ENCODE assay signal across 11 cellular contexts in genomic region chr1:46991083-46991923, GRCh38. TPM values are rescaled to one million over a fixed set of nuclear protein-coding genes. Genes with fewer than 3 reads are reported as not detected.
DNase-seq lines count a peak whose midpoint lies in the region; ATAC-seq and TF ChIP-seq lines count a peak whose summit lies in the region.
"Had no signal": no experiment of that assay in that cellular context is flagged by ENCODE, and none has a peak within 500 bp of the region (broad histone marks: within the 10 kb centered on the region; RNA-seq: fewer than 3 reads in every experiment).

No MANE protein-coding gene starts in this region.

- WGBS in right lobe of liver (ENCODE audit: insufficient coverage, low coverage, low lambda C conversion rate, missing lambda C conversion rate) = 36% methylated on average over 12 of the region's 13 CpGs

- TF ChIP-seq POLR2A in right lobe of liver (IDR thresholded peaks at IDR 0.05) = no peak

- H3K9ac ChIP-seq in MM.1S (ENCODE audit: low read length) = no peak overlapping the region
- H3K9ac ChIP-seq in adipocyte (ENCODE audit: low read length) = no peak overlapping the region

- no peak overlapping the region for H3K4me2 ChIP-seq in MM.1S (ENCODE audit: low read depth, low read length)

- no peaks in the 10 kb centered on the region for H4K20me1 ChIP-seq in MM.1S (ENCODE audit: insufficient read depth, low read length)

- no peak overlapping the region for H2AFZ ChIP-seq in MM.1S (ENCODE audit: low read length)

- peak; percentile 87 for DNase-seq in DMS53 (lab: John Stamatoyannopoulos, UW)
- peak; percentile 18 for DNase-seq in MM.1S
- DNase-seq in adipocyte (ENCODE audit: low read depth) = peak; percentile 1
- DNase-seq in right lobe of liver = no peak
- DNase-seq in islet precursor cell = no peak
- no peak for DNase-seq in amygdala (lab: John Stamatoyannopoulos, UW)
- DNase-seq in occipital lobe (lab: John Stamatoyannopoulos, UW) = no peak
- DNase-seq: activated CD8-positive, alpha-beta T cell treated with anti-CD3 and anti-CD28 coated beads, Interleukin-2, amount 10 ng/mL, durations not matched to agents 7 days and 5 days; effector CD8-positive, alpha-beta T cell; NCI-H226 had no signal

- no peaks in the 10 kb centered on the region for H3F3A ChIP-seq in MM.1S (ENCODE audit: insufficient read depth, low read length)

- H3K4me3 ChIP-seq in MM.1S (ENCODE audit: low read length) = no peak overlapping the region
- no peak overlapping the region for H3K4me3 ChIP-seq in adipocyte (ENCODE audit: low read length)
- H3K4me3 ChIP-seq in right lobe of liver = no peak overlapping the region

- no peak overlapping the region for H3K27ac ChIP-seq in MM.1S (ENCODE audit: low read length)
- H3K27ac ChIP-seq in right lobe of liver = no peak overlapping the region

- H3K9me3 ChIP-seq in MM.1S (replicated peaks; ENCODE audit: insufficient read depth, low read length) (no peaks in the 10 kb centered on the region), adipocyte (ENCODE audit: control insufficient read depth, low read length) (peaks cover 5% of the 10 kb centered on the region), right lobe of liver (no peaks in the 10 kb centered on the region)

- H3K4me1 ChIP-seq in MM.1S (ENCODE audit: low read length) (no peaks in the 10 kb centered on the region), adipocyte (ENCODE audit: control insufficient read depth, insufficient read depth, low read length) (no peaks in the 10 kb centered on the region), right lobe of liver (no peaks in the 10 kb centered on the region)

- intact Hi-C loops in right lobe of liver (cut with DNase I) = no loop called here

- H3K36me3 ChIP-seq in MM.1S (replicated peaks; ENCODE audit: insufficient read depth, low read length) (no peaks in the 10 kb centered on the region), adipocyte (ENCODE audit: control insufficient read depth, insufficient read depth, low read length, severe bottlenecking) (no peaks in the 10 kb centered on the region), right lobe of liver (no peaks in the 10 kb centered on the region)

- peak; percentile 15; the same call in 1 of the 2 replicates for TF ChIP-seq CTCF in MM.1S (IDR thresholded peaks at IDR 0.05; ENCODE audit: low read length)
- peak; percentile 33 to 71 (median 45) for TF ChIP-seq CTCF in right lobe of liver (IDR thresholded peaks at IDR 0.05)

- ATAC-seq in right lobe of liver (peak; percentile 78 to 88 (median 78)), GM19035 (IDR thresholded peaks at IDR 0.05; ENCODE audit: unreplicated experiment) (no peak)
- ATAC-seq: activated CD8-positive, alpha-beta T cell treated with anti-CD3 and anti-CD28 coated beads, Interleukin-2, amount 10 ng/mL, durations not matched to agents 7 days and 5 days had no signal

- H3K27me3 ChIP-seq in MM.1S (replicated peaks; ENCODE audit: insufficient read depth, low read length) (no peaks in the 10 kb centered on the region), adipocyte (replicated peaks; ENCODE audit: control insufficient read depth, insufficient read depth, low read length) (peaks cover 6% of the 10 kb centered on the region), right lobe of liver (no peaks in the 10 kb centered on the region)

- H3K79me2 ChIP-seq in MM.1S (ENCODE audit: low read length) = no peaks in the 10 kb centered on the region

- no peaks in the 10 kb centered on the region for H3K9me2 ChIP-seq in MM.1S (replicated peaks; ENCODE audit: insufficient read depth, low read length)

RNA-seq across cellular contexts. Expression of gene CYP4X1, which starts 32.2 kb away (rescaled TPM):
- total RNA-seq in right lobe of liver (1 to 10 TPM; 1.2 to 4.1 (median 2.1) TPM), occipital lobe (14.5 TPM)
- total RNA-seq: activated CD8-positive, alpha-beta T cell treated with anti-CD3 and anti-CD28 coated beads, Interleukin-2, amount 10 ng/mL, durations not matched to agents 7 days and 5 days had no signal

RNA-seq across cellular contexts. Expression of gene CYP4A11, which starts 50.0 kb away (rescaled TPM):
- total RNA-seq in right lobe of liver = 100 to 1,000 TPM; 176 to 676 (median 297) TPM
- not detected for total RNA-seq in occipital lobe
- total RNA-seq: activated CD8-positive, alpha-beta T cell treated with anti-CD3 and anti-CD28 coated beads, Interleukin-2, amount 10 ng/mL, durations not matched to agents 7 days and 5 days had no signal

Comparison
In these comparisons a context has a peak if more than half of its experiments do, and no peak if none do; other contexts are left out.
1. DNase-seq: peak in DMS53 (single experiment), MM.1S (single experiment) and adipocyte (single experiment); none in right lobe of liver (0 of 3), islet precursor cell (single experiment), amygdala (0 of 56) and occipital lobe (single experiment).
2. RNA of gene CYP4A11, which starts 50.0 kb away (total RNA-seq): 176 to 676 TPM in right lobe of liver; not detected in occipital lobe (single experiment); every median in the first group is over 100 times any median in the second.